ENCODE assay signal across 8 cellular contexts in genomic region chr14:76919811-76920571, GRCh38.
DNase-seq lines count a peak whose midpoint lies in the region; ATAC-seq and TF ChIP-seq lines count a peak whose summit lies in the region.

No MANE protein-coding gene starts in this region.

- no peak overlapping the region for H3K4me3 Mint-ChIP-seq in endodermal cell

- DNase-seq in Caki2 (ENCODE audit: low read depth) (peak; percentile 84), MG63 (peak; percentile 53), SK-N-MC (ENCODE audit: low read depth, low spot score) (peak; percentile 99), endodermal cell (peak; percentile 67), middle frontal gyrus (ENCODE audit: extremely low spot score, low spot score) (no peak)

- no peak for ATAC-seq in HG02623 (IDR thresholded peaks at IDR 0.05; ENCODE audit: unreplicated experiment)

- H3K9me3 ChIP-seq in MG63 (no peaks in the 10 kb centered on the region), SK-N-MC (ENCODE audit: low read depth, low read length) (no peaks in the 10 kb centered on the region), endodermal cell (ENCODE audit: control insufficient read depth, low read length) (no peaks in the 10 kb centered on the region), mucosa of stomach (ENCODE audit: control insufficient read depth, low read length) (no peaks in the 10 kb centered on the region)

- H3K4me3 ChIP-seq in MG63: no peak overlapping the region
- peak overlapping the region; percentile 73 for H3K4me3 ChIP-seq in SK-N-MC
- no peak overlapping the region for H3K4me3 ChIP-seq in endodermal cell (ENCODE audit: low read length)
- no peak overlapping the region for H3K4me3 ChIP-seq in mucosa of stomach (ENCODE audit: low read length)
- H3K4me3 ChIP-seq in urinary bladder (ENCODE audit: low read depth, low read length): no peak overlapping the region

- H3K27ac Mint-ChIP-seq in endodermal cell: peak overlapping the region; percentile 64

- H3K27me3 ChIP-seq in MG63: no peaks in the 10 kb centered on the region
- no peaks in the 10 kb centered on the region for H3K27me3 ChIP-seq in endodermal cell (ENCODE audit: control insufficient read depth, insufficient read depth, low read length, poor library complexity, severe bottlenecking)
- no peaks in the 10 kb centered on the region for H3K27me3 ChIP-seq in mucosa of stomach (ENCODE audit: control insufficient read depth, insufficient read depth, low read length)

- H3K27ac ChIP-seq in SK-N-MC (peak overlapping the region; percentile 96), endodermal cell (ENCODE audit: low read depth, low read length) (peak overlapping the region; percentile 97), urinary bladder (ENCODE audit: low read depth) (peak overlapping the region; percentile 76)

- H3K36me3 Mint-ChIP-seq in endodermal cell (ENCODE audit: low read depth): no peaks in the 10 kb centered on the region

- peaks cover 3% of the 10 kb centered on the region for H3K27me3 Mint-ChIP-seq in endodermal cell (ENCODE audit: insufficient read depth)

- WGBS in endodermal cell (ENCODE audit: insufficient coverage in 1 of 2, insufficient read length in 1 of 2), 2 experiments: 33 to 57% methylated on average over 11 to 19 of the region's 19 CpGs
- 11% methylated on average over 19 of the region's 19 CpGs for WGBS in urinary bladder

- H3K9me3 Mint-ChIP-seq in endodermal cell: no peaks in the 10 kb centered on the region

- TF ChIP-seq CTCF in endodermal cell (conservative IDR thresholded peaks at IDR 0.05): no peak

- H3K36me3 ChIP-seq in MG63: no peaks in the 10 kb centered on the region
- no peaks in the 10 kb centered on the region for H3K36me3 ChIP-seq in SK-N-MC (ENCODE audit: insufficient read depth, low read length)
- H3K36me3 ChIP-seq in endodermal cell (ENCODE audit: control insufficient read depth, insufficient read depth, low read length): no peaks in the 10 kb centered on the region
- no peaks in the 10 kb centered on the region for H3K36me3 ChIP-seq in mucosa of stomach (ENCODE audit: control insufficient read depth, insufficient read depth, low read length)
- H3K36me3 ChIP-seq in urinary bladder (ENCODE audit: insufficient read depth): no peaks in the 10 kb centered on the region

- H3K4me1 ChIP-seq in endodermal cell (ENCODE audit: control insufficient read depth, insufficient read depth, low read length) (peaks cover 13% of the 10 kb centered on the region), mucosa of stomach (ENCODE audit: control insufficient read depth, insufficient read depth, low read length) (peaks cover 47% of the 10 kb centered on the region), urinary bladder (ENCODE audit: insufficient read depth) (no peaks in the 10 kb centered on the region)

- peaks cover 40% of the 10 kb centered on the region for H3K4me1 Mint-ChIP-seq in endodermal cell

- in situ Hi-C loops in Caki2 (cut with HindIII; ENCODE audit: low pct_unique_long_range_greater_than_20kb, low sequenced_read_pairs): no loop called here

- H3K9ac ChIP-seq in SK-N-MC (ENCODE audit: insufficient read length): peak overlapping the region; percentile 56
- no peak overlapping the region for H3K9ac ChIP-seq in endodermal cell (ENCODE audit: extremely low read depth, low read length, poor library complexity, severe bottlenecking)
- peak overlapping the region; percentile 60 for H3K9ac ChIP-seq in mucosa of stomach (ENCODE audit: low read length)
